Comparison of ENCODE assay signal across 8 cellular contexts in genomic region chr14:69107407-69108003, GRCh38. TPM values are rescaled to one million over a fixed set of nuclear protein-coding genes. Genes with fewer than 3 reads are reported as not detected.
DNase-seq lines count a peak whose midpoint lies in the region; ATAC-seq and TF ChIP-seq lines count a peak whose summit lies in the region.

No MANE protein-coding gene starts in this region.

- H3K4me3 ChIP-seq in MM.1S (ENCODE audit: low read length) (no peak overlapping the region), lower lobe of right lung (no peak overlapping the region)

- intact Hi-C loops in lower lobe of right lung (cut with DNase I), result no loop called here

- H3F3A ChIP-seq in MM.1S (ENCODE audit: insufficient read depth, low read length), result no peaks in the 10 kb centered on the region

- H3K4me2 ChIP-seq in MM.1S (ENCODE audit: low read depth, low read length), result no peak overlapping the region

- H4K20me1 ChIP-seq in MM.1S (ENCODE audit: insufficient read depth, low read length), result no peaks in the 10 kb centered on the region

- DNase-seq in stimulated activated CD4-positive, alpha-beta T cell treated with anti-CD3 and anti-CD28 coated beads, Interleukin-15, amount 100 ng/mL, for 24 hours, result peak; percentile 26
- DNase-seq in stimulated activated CD4-positive, alpha-beta T cell treated with anti-CD3 and anti-CD28 coated beads, Interleukin-2, amount 100 ng/mL, for 48 hours, result no peak
- DNase-seq in MM.1S, result no peak
- DNase-seq in RPMI8226, result peak; percentile 61
- DNase-seq in cerebellum (ENCODE audit: low spot score), result peak; percentile 64
- no peak for DNase-seq in lower lobe of right lung
- no peak for DNase-seq in NK-92 (lab: John Stamatoyannopoulos, UW; ENCODE audit: unreplicated experiment)

- H3K36me3 ChIP-seq in MM.1S (replicated peaks; ENCODE audit: insufficient read depth, low read length), result no peaks in the 10 kb centered on the region
- H3K36me3 ChIP-seq in lower lobe of right lung, result peaks cover 63% of the 10 kb centered on the region

- no peak overlapping the region for H3K9ac ChIP-seq in MM.1S (ENCODE audit: low read length)

- TF ChIP-seq CTCF in MM.1S (IDR thresholded peaks at IDR 0.05; ENCODE audit: low read length) (peak; percentile 45), lower lobe of right lung (IDR thresholded peaks at IDR 0.05) (peak; percentile 75)

- H3K79me2 ChIP-seq in MM.1S (ENCODE audit: low read length), result no peaks in the 10 kb centered on the region

- H3K4me1 ChIP-seq in MM.1S (ENCODE audit: low read length) (no peaks in the 10 kb centered on the region), lower lobe of right lung (no peaks in the 10 kb centered on the region)

- H2AFZ ChIP-seq in MM.1S (ENCODE audit: low read length), result no peak overlapping the region

- H3K9me2 ChIP-seq in MM.1S (replicated peaks; ENCODE audit: insufficient read depth, low read length), result no peaks in the 10 kb centered on the region

- ATAC-seq in lower lobe of right lung, result peak; percentile 78 to 83
- ATAC-seq in HG02763 (IDR thresholded peaks at IDR 0.05; ENCODE audit: unreplicated experiment), result no peak

- H3K9me3 ChIP-seq in MM.1S (replicated peaks; ENCODE audit: insufficient read depth, low read length) (no peaks in the 10 kb centered on the region), lower lobe of right lung (no peaks in the 10 kb centered on the region)

- H3K27ac ChIP-seq in MM.1S (ENCODE audit: low read length), result no peak overlapping the region
- no peak overlapping the region for H3K27ac ChIP-seq in lower lobe of right lung

- H3K27me3 ChIP-seq in MM.1S (replicated peaks; ENCODE audit: insufficient read depth, low read length) (no peaks in the 10 kb centered on the region), lower lobe of right lung (ENCODE audit: low read depth) (no peaks in the 10 kb centered on the region)

RNA-seq across cellular contexts. Expression of gene DCAF5, which starts 45.4 kb away (rescaled TPM):
- total RNA-seq in cerebellum, result 34.2 TPM
- total RNA-seq in lower lobe of right lung, result 54.5 TPM

Comparison
In these comparisons a context has a peak if more than half of its experiments do, and no peak if none do; other contexts are left out.
1. DNase-seq: peak in stimulated activated CD4-positive, alpha-beta T cell treated with anti-CD3 and anti-CD28 coated beads, Interleukin-15, amount 100 ng/mL, for 24 hours (single experiment), RPMI8226 (single experiment) and cerebellum (single experiment); none in stimulated activated CD4-positive, alpha-beta T cell treated with anti-CD3 and anti-CD28 coated beads, Interleukin-2, amount 100 ng/mL, for 48 hours (0 of 2), MM.1S (single experiment), lower lobe of right lung (single experiment) and NK-92 (single experiment).